ENCODE assay signal across 23 cellular contexts in the genomic region with DNA sequence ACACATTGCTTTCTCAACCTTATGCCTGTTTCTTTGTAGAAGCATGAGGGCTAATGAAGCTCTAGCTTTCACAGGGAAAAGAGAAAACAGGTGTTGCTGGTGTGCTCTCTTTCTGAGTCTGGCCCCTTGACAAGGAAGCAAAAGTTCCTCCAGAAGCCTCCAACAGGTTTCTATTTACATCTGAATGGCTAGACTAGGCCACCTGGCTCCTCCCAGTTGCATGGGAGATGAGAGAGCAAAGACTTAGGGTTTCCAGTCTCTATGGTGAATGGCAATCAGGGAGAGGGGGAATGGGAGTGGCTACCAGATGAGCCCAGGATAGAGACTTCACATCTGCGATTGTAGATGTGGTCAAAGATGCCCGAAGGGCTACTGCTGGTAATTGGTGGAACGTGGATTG.
DNase-seq lines count a peak whose midpoint lies in the region; ATAC-seq and TF ChIP-seq lines count a peak whose summit lies in the region.
"Had no signal": no experiment of that assay in that cellular context is flagged by ENCODE, and none has a peak within 500 bp of the region (broad histone marks: within the 10 kb centered on the region; RNA-seq: fewer than 3 reads in every experiment).

No MANE protein-coding gene starts in this region.

- H3K27ac ChIP-seq in GM23338 (ENCODE audit: low read depth) (0 out of 2 replicates have a peak overlapping the region, but pooled peaks have one; percentile 28), iPS-18a (ENCODE audit: low read length) (peak overlapping the region; percentile 41), neural progenitor cell (no peak overlapping the region), transverse colon (no peak overlapping the region)
- H3K27ac ChIP-seq: HL-60 had no signal

- H3K4me3 ChIP-seq in GM23338 (no peak overlapping the region), iPS-18a (ENCODE audit: low read length) (peak overlapping the region; percentile 25), neural progenitor cell (no peak overlapping the region), transverse colon (no peak overlapping the region)

- H3K4me1 Mint-ChIP-seq in GM23338: peaks cover 18% of the 10 kb centered on the region; the same call in 2 of the 3 replicates
- peaks cover 34% of the 10 kb centered on the region for H3K4me1 Mint-ChIP-seq in WTC11
- peaks cover 13% of the 10 kb centered on the region for H3K4me1 Mint-ChIP-seq in neural progenitor cell

- TF ChIP-seq CTCF in GM23338 (conservative IDR thresholded peaks at IDR 0.05; ENCODE audit: low read depth in 2 of 2): no peak
- TF ChIP-seq CTCF in WTC11 (IDR thresholded peaks at IDR 0.05): no peak
- TF ChIP-seq CTCF in neural progenitor cell (IDR thresholded peaks at IDR 0.05): no peak
- TF ChIP-seq CTCF in transverse colon (IDR thresholded peaks at IDR 0.05): no peak

- H2AFZ ChIP-seq in GM23338: no peak overlapping the region
- no peak overlapping the region for H2AFZ ChIP-seq in neural progenitor cell (replicated peaks)

- H3F3A ChIP-seq in GM23338 (replicated peaks; ENCODE audit: low read depth) (no peaks in the 10 kb centered on the region), neural progenitor cell (ENCODE audit: low read depth) (no peaks in the 10 kb centered on the region)

- H3K9me3 Mint-ChIP-seq in GM23338 (peaks cover 16% of the 10 kb centered on the region), WTC11 (peaks cover 12% of the 10 kb centered on the region), neural progenitor cell (peaks cover 12% of the 10 kb centered on the region)

- H3K79me2 ChIP-seq in GM23338 (replicated peaks; ENCODE audit: insufficient read depth) (no peaks in the 10 kb centered on the region), neural progenitor cell (ENCODE audit: low read depth) (no peaks in the 10 kb centered on the region)

- intact Hi-C loops in transverse colon (cut with DNase I; ENCODE audit: low total_unique reads): no loop called here

- H3K27me3 ChIP-seq in GM23338 (ENCODE audit: insufficient read depth): no peaks in the 10 kb centered on the region
- no peaks in the 10 kb centered on the region for H3K27me3 ChIP-seq in iPS-18a (ENCODE audit: control insufficient read depth, insufficient read depth, low read length)
- H3K27me3 ChIP-seq in neural progenitor cell: no peaks in the 10 kb centered on the region
- no peaks in the 10 kb centered on the region for H3K27me3 ChIP-seq in transverse colon

- CTCF ChIA-PET in WTC11 (lab: Charles Lee): interaction anchor here (0.8 to 1.2 kb wide), 4 partner anchors 19 to 90 kb away, joined by 3 to 5 read pairs (median 4); no protein-coding TSS in a partner anchor

- H3K27ac Mint-ChIP-seq in GM23338 (no peak overlapping the region; the same call in 1 of the 2 replicates), WTC11 (peak overlapping the region; percentile 94), neural progenitor cell (no peak overlapping the region)
- H3K27ac Mint-ChIP-seq: CD8-positive, alpha-beta T cell had no signal

- H3K27me3 Mint-ChIP-seq in GM23338 (ENCODE audit: insufficient read depth, low read depth, poor library complexity) (peaks cover 9% of the 10 kb centered on the region), WTC11 (ENCODE audit: low read depth) (no peaks in the 10 kb centered on the region; the same call in 1 of the 2 replicates), neural progenitor cell (ENCODE audit: insufficient read depth, low read depth) (no peaks in the 10 kb centered on the region)

- H3K4me3 Mint-ChIP-seq in GM23338 (no peak overlapping the region), WTC11 (peak overlapping the region; percentile 26; the same call in 1 of the 2 replicates), neural progenitor cell (no peak overlapping the region)
- H3K4me3 Mint-ChIP-seq: CD8-positive, alpha-beta T cell had no signal

- peak; percentile 92 for DNase-seq in GM23338 (ENCODE audit: low spot score)
- peak; percentile 71 for DNase-seq in WTC11 (ENCODE audit: low spot score)
- DNase-seq in neural progenitor cell (ENCODE audit: low spot score): peak; percentile 32
- DNase-seq in ureter (ENCODE audit: low spot score): no peak
- no peak for DNase-seq in transverse colon
- DNase-seq: AML-193; C1 segment of cervical spinal cord; CD8-positive, alpha-beta T cell; DMS153; GF-D8; HCEC 1CT; KG1; NCI-H1092 treated with DMSO at 0.1 percent for 48 hours; NCI-H146; NCI-H2029; NCI-H2227 treated with DMSO at 0.1 percent for 48 hours; NCI-H524; NCI-H774; NK-92 treated with Interleukin-12 subunit alpha and Interleukin-12 subunit beta, amount 100 ng/mL, for 24 hours had no signal

- WGBS in transverse colon (ENCODE audit: low coverage in 1 of 2), 2 donors: 91 to 96% methylated on average over 3 of the region's 3 CpGs

- in situ Hi-C loops in transverse colon (cut with MboI; ENCODE audit: low pct_ligation_motif_present in 1 of 4, low pct_unique_long_range_greater_than_20kb in 1 of 4, low sequenced_read_pairs in 3 of 4): no loop called here

- H3K36me3 Mint-ChIP-seq in GM23338 (ENCODE audit: low read depth) (peaks cover 11% of the 10 kb centered on the region; the same call in 2 of the 3 replicates), WTC11 (peaks cover 4% of the 10 kb centered on the region), neural progenitor cell (peaks cover 2% of the 10 kb centered on the region)

- H4K20me1 ChIP-seq in GM23338 (replicated peaks; ENCODE audit: insufficient read depth): no peaks in the 10 kb centered on the region
- H4K20me1 ChIP-seq in neural progenitor cell (ENCODE audit: low read depth): no peaks in the 10 kb centered on the region

- POLR2A ChIA-PET in WTC11 (lab: Charles Lee): interaction anchor here (0.6 kb wide), 1 partner anchor 507 kb away, joined by 3 read pairs; no protein-coding TSS in a partner anchor

- no peak for TF ChIP-seq POLR2A in transverse colon (IDR thresholded peaks at IDR 0.05)

- no peak overlapping the region for H3K9ac ChIP-seq in iPS-18a (ENCODE audit: low read length)
- no peak overlapping the region for H3K9ac ChIP-seq in neural progenitor cell

- H3K9me2 ChIP-seq in GM23338 (ENCODE audit: insufficient read depth): peaks cover 3% of the 10 kb centered on the region; the same call in 1 of the 2 replicates

- H3K4me1 ChIP-seq in GM23338 (ENCODE audit: insufficient read depth): peaks cover 11% of the 10 kb centered on the region
- H3K4me1 ChIP-seq in iPS-18a (ENCODE audit: control insufficient read depth, low read depth, low read length): peaks cover 19% of the 10 kb centered on the region
- H3K4me1 ChIP-seq in neural progenitor cell: peaks cover 11% of the 10 kb centered on the region
- no peaks in the 10 kb centered on the region for H3K4me1 ChIP-seq in transverse colon

- H3K36me3 ChIP-seq in GM23338 (ENCODE audit: insufficient read depth) (no peaks in the 10 kb centered on the region), iPS-18a (ENCODE audit: control insufficient read depth, low read depth, low read length) (no peaks in the 10 kb centered on the region), neural progenitor cell (no peaks in the 10 kb centered on the region), transverse colon (no peaks in the 10 kb centered on the region)

- ATAC-seq in GM23338: peak; percentile 100
- peak; percentile 100 for ATAC-seq in WTC11
- no peak for ATAC-seq in HG02852 (IDR thresholded peaks at IDR 0.05; ENCODE audit: unreplicated experiment)
- ATAC-seq: CD8-positive, alpha-beta T cell; Panc1 had no signal

- H3K4me2 ChIP-seq in GM23338 (0 out of 2 replicates have a peak overlapping the region, but pooled peaks have one; percentile 4), neural progenitor cell (peak overlapping the region; percentile 12)

- no peaks in the 10 kb centered on the region for H3K9me3 ChIP-seq in iPS-18a (ENCODE audit: control insufficient read depth, low read depth, low read length)
- H3K9me3 ChIP-seq in neural progenitor cell (ENCODE audit: low read depth): no peaks in the 10 kb centered on the region
- H3K9me3 ChIP-seq in transverse colon: no peaks in the 10 kb centered on the region

- no peak for TF ChIP-seq EP300 in transverse colon (IDR thresholded peaks at IDR 0.05; ENCODE audit: low read depth)

TF ChIP-seq in GM23338, 12 proteins besides CTCF, POLR2A, EP300 and RAD21 (continues in another document):
- TF ChIP-seq ZNF114 (CRISPR knock-in tag; IDR thresholded peaks at IDR 0.05) (peak; percentile 60; the same call in 1 of the 2 replicates), ZNF331 (CRISPR knock-in tag; IDR thresholded peaks at IDR 0.05; ENCODE audit: low read depth) (no peak)

TF ChIP-seq in WTC11, 78 proteins besides CTCF, POLR2A, EP300 and RAD21:
- TF ChIP-seq ZNF121 (CRISPR knock-in tag; IDR thresholded peaks at IDR 0.05) (no peak), FOXK1 (CRISPR knock-in tag; IDR thresholded peaks at IDR 0.05) (peak; percentile 47; the same call in 1 of the 2 replicates)

Comparison
In these comparisons a context has a peak if more than half of its experiments do, and no peak if none do; other contexts are left out.
1. DNase-seq: peak in GM23338 (single experiment), WTC11 (single experiment) and neural progenitor cell (single experiment); none in ureter (single experiment) and transverse colon (single experiment).
2. H3K27ac ChIP-seq: peak in GM23338 (single experiment) and iPS-18a (single experiment); none in neural progenitor cell (single experiment) and transverse colon (0 of 4).